In genomic region chr2:96537066-96537733, GRCh38 we compare ENCODE assay signal across 8 cellular contexts. TPM values are rescaled to one million over a fixed set of nuclear protein-coding genes. Genes with fewer than 3 reads are reported as not detected.
DNase-seq lines count a peak whose midpoint lies in the region; ATAC-seq and FAIRE-seq lines count a peak whose summit lies in the region.

No MANE protein-coding gene starts in this region.

- H3K4me3 ChIP-seq in HUES6 (ENCODE audit: low read depth, low read length), result peak overlapping the region; percentile 74
- H3K4me3 ChIP-seq in iPS DF 6.9 (ENCODE audit: low read length), result peak overlapping the region; percentile 57
- H3K4me3 ChIP-seq in small intestine (ENCODE audit: low read depth in 1 of 2, low read length in 2 of 2), result peak overlapping the region; percentile 78 to 85

- H3K9ac ChIP-seq in HUES6 (ENCODE audit: low read length), result peak overlapping the region; percentile 42

- WGBS in iPS DF 6.9 (ENCODE audit: insufficient coverage, insufficient read length), result no CpG with 5 or more reads among the region's 61 CpGs
- WGBS in small intestine, 3 donors, result 0 to 1% (median 0%) methylated on average over 48 to 61 of the region's 61 CpGs

- no peak for FAIRE-seq in small intestine (lab: Jason Lieb, UNC)

- DNase-seq in Caki2 (ENCODE audit: low read depth), result peak; percentile 29
- peak; percentile 70 to 97 (median 89) for DNase-seq in T-helper 2 cell
- DNase-seq in iPS DF 6.9 (ENCODE audit: low read depth, low spot score), result no peak
- peak; percentile 65 for DNase-seq in small intestine
- DNase-seq in NCI-H446 (lab: John Stamatoyannopoulos, UW), result no peak

- H3K9me3 ChIP-seq in HUES6 (ENCODE audit: control insufficient read depth, insufficient read depth, low read depth, low read length), result no peaks in the 10 kb centered on the region
- no peaks in the 10 kb centered on the region for H3K9me3 ChIP-seq in iPS DF 6.9 (ENCODE audit: control insufficient read depth, insufficient read depth, low read length)
- H3K9me3 ChIP-seq in small intestine (ENCODE audit: control insufficient read depth, low read depth), result no peaks in the 10 kb centered on the region

- H3K27me3 ChIP-seq in HUES6 (ENCODE audit: control insufficient read depth, insufficient read depth, low read length), result peaks cover 26% of the 10 kb centered on the region
- H3K27me3 ChIP-seq in iPS DF 6.9 (ENCODE audit: control insufficient read depth, insufficient read depth, low read length), result peaks cover 20% of the 10 kb centered on the region
- no peaks in the 10 kb centered on the region for H3K27me3 ChIP-seq in small intestine (ENCODE audit: control insufficient read depth in 2 of 2, insufficient read depth in 2 of 2, low read length in 2 of 2)

- peak; percentile 48 for ATAC-seq in GM21447 (IDR thresholded peaks at IDR 0.05; ENCODE audit: unreplicated experiment)

- H3K4me1 ChIP-seq in HUES6 (ENCODE audit: control insufficient read depth, insufficient read depth, low read length), result peaks cover 40% of the 10 kb centered on the region
- peaks cover 19% of the 10 kb centered on the region for H3K4me1 ChIP-seq in iPS DF 6.9 (ENCODE audit: control insufficient read depth, insufficient read depth, low read length)
- H3K4me1 ChIP-seq in small intestine (ENCODE audit: control insufficient read depth in 2 of 2, insufficient read depth in 1 of 2, low read depth in 1 of 2, low read length in 1 of 2), result peaks cover 0 to 11% of the 10 kb centered on the region in 2 donors

- in situ Hi-C loops in Caki2 (cut with HindIII; ENCODE audit: low pct_unique_long_range_greater_than_20kb, low sequenced_read_pairs), result no loop called here

- H3K36me3 ChIP-seq in HUES6 (ENCODE audit: control insufficient read depth, insufficient read depth, low read length) (no peaks in the 10 kb centered on the region), iPS DF 6.9 (ENCODE audit: control insufficient read depth, insufficient read depth, low read length) (no peaks in the 10 kb centered on the region), small intestine (ENCODE audit: control insufficient read depth in 2 of 2, insufficient read depth in 2 of 2, low read length in 2 of 2) (no peaks in the 10 kb centered on the region)

- H3K27ac ChIP-seq in HUES6 (ENCODE audit: low read depth, low read length) (no peak overlapping the region), angular gyrus (ENCODE audit: low read depth, low read length) (peak overlapping the region; percentile 68), iPS DF 6.9 (ENCODE audit: low read length) (no peak overlapping the region), small intestine (ENCODE audit: low read depth in 1 of 2, low read length in 1 of 2) (peak overlapping the region; percentile 82 to 92)

RNA-seq across cellular contexts. Expression of gene ARID5A, which starts 0.6 kb away (rescaled TPM):
- total RNA-seq in Caki2 (2014; rRNA removed; shearing (Covaris generic); ENCODE audit: low replicate concordance), result 11.6 and 12.3 TPM in 2 replicates
- polyA plus RNA-seq in small intestine, result 10 to 100 TPM in 1 of 3 donors, 1 to 10 TPM in 2; 2.9 to 15.2 (median 8.6) TPM

RNA-seq across cellular contexts. Expression of gene NEURL3, which starts 32.0 kb away (rescaled TPM):
- total RNA-seq in Caki2 (2014; rRNA removed; shearing (Covaris generic); ENCODE audit: low replicate concordance), result 11.4 and 29.6 TPM in 2 replicates
- polyA plus RNA-seq in small intestine, result 1 to 10 TPM in 2 of 3 donors, under 1 TPM in 1; 0.61 to 6.2 (median 3.1) TPM

Comparison
In these comparisons a context has a peak if more than half of its experiments do, and no peak if none do; other contexts are left out.
1. DNase-seq: peak in Caki2 (single experiment), T-helper 2 cell (5 of 5) and small intestine (single experiment); none in iPS DF 6.9 (single experiment) and NCI-H446 (0 of 2).
2. H3K27ac ChIP-seq: peak in angular gyrus (single experiment) and small intestine (2 of 2); none in HUES6 (single experiment) and iPS DF 6.9 (single experiment).
3. Peak in every context shown above with its lines, with median percentiles within 50 percentile points of each other: H3K4me3 ChIP-seq.